19 cellular contexts compared by ENCODE assay signal in the genomic region with DNA sequence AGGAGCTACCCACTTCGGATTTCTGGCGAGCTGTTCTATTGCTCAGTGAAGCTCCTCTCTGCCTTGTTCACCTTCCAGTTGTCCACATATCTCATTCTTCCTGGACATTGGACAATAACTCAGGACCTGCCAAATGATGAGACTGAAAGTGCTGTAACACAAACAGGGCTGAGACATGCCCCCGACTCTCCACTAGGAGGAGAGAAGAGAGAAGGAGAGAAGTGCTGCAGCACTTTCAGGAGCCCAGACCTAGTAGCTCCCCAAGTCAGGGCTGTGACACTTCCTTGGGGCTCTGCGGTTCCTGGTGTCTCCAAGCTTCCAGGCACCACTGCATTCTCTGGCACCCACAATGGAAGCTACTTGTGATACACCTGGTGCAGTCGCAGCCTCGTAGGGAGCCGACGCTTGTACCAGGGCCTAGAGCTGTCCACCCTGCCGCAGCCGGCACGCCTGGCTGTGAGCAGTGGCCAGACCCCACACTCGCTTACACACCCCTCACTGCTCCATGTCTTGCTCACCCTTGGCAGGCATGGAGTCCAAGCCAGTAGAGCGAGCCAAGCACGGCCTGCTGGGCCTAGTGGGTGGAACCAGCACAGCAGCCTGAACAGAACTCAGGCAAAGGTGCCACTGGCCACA.
"Had no signal": no experiment of that assay in that cellular context is flagged by ENCODE, and none has a peak within 500 bp of the region (broad histone marks: within the 10 kb centered on the region; RNA-seq: fewer than 3 reads in every experiment).

No MANE protein-coding gene starts in this region.

- H3K27me3 ChIP-seq: body of pancreas, cardiac muscle cell, testis, vagina had no signal

- H3K4me3 ChIP-seq: body of pancreas, cardiac muscle cell, lower lobe of right lung, testis, vagina had no signal

- H3K4me1 Mint-ChIP-seq: activated naive CD4-positive, alpha-beta T cell treated with anti-CD3 and anti-CD28 coated beads, Interleukin-2, amount 50 U/mL, for 24 hours; naive B cell; stimulated activated naive B cell treated with anti-CD40 and anti-IgM and Interleukin-4, amounts not matched to agents 10 μg/mL and 1 μg/mL and 100 μg/mL, for 72 hours had no signal

- H3K27ac ChIP-seq: body of pancreas, cardiac muscle cell, lower lobe of right lung, testis, vagina had no signal

- H3K4me1 ChIP-seq: body of pancreas, lower lobe of right lung, testis, vagina had no signal

- H3K9me3 ChIP-seq: body of pancreas, lower lobe of right lung, testis, vagina had no signal

- DNase-seq: activated CD4-positive, alpha-beta T cell treated with anti-CD3 and anti-CD28 coated beads, Interleukin-2, amount 50 U/mL, for 1 hour; activated CD8-positive, alpha-beta T cell treated with anti-CD3 and anti-CD28 coated beads, Interleukin-2, amount 10 ng/mL, durations not matched to agents 7 days and 5 days; activated gamma-delta T cell; anterior cingulate cortex; body of pancreas; lower lobe of right lung; naive B cell; small intestine; stimulated activated CD4-positive, alpha-beta T cell treated with anti-CD3 and anti-CD28 coated beads, Interleukin-15, amount 100 ng/mL, for 24 hours; stimulated activated naive B cell treated with anti-CD40 and anti-IgM and Interleukin-4, amounts not matched to agents 10 μg/mL and 1 μg/mL and 100 μg/mL, for 72 hours; testis; trophoblast cell had no signal

- H3K9me3 Mint-ChIP-seq: activated T-helper 1 cell treated with anti-CD3 and anti-CD28 coated beads, Interleukin-12 subunit alpha, Interleukin-12 subunit beta, Interleukin-2, Interleukin-4 antibody, amounts not matched to agents 30 ng/mL and 10 ng/mL and 1 ng/mL, durations not matched to agents 14 hours and 24 hours and 36 hours; stimulated activated naive B cell treated with anti-CD40 and anti-IgM and Interleukin-4, amounts not matched to agents 10 μg/mL and 1 μg/mL and 100 μg/mL, for 72 hours had no signal

- H3K36me3 Mint-ChIP-seq: activated naive CD4-positive, alpha-beta T cell treated with anti-CD3 and anti-CD28 coated beads, Interleukin-2, amount 50 U/mL, for 24 hours; naive B cell; stimulated activated naive B cell treated with anti-CD40 and anti-IgM and Interleukin-4, amounts not matched to agents 10 μg/mL and 1 μg/mL and 100 μg/mL, for 72 hours had no signal

- H3K27me3 Mint-ChIP-seq: activated naive CD4-positive, alpha-beta T cell treated with anti-CD3 and anti-CD28 coated beads, Interleukin-2, amount 50 U/mL, for 24 hours; naive B cell; stimulated activated naive B cell treated with anti-CD40 and anti-IgM and Interleukin-4, amounts not matched to agents 10 μg/mL and 1 μg/mL and 100 μg/mL, for 72 hours had no signal

- H3K36me3 ChIP-seq: cardiac muscle cell, lower lobe of right lung, vagina had no signal

- ATAC-seq: activated CD4-positive, CD25-positive, alpha-beta regulatory T cell treated with anti-CD3 and anti-CD28 coated beads, Interleukin-2, amount 50 U/mL, for 24 hours; activated CD8-positive, alpha-beta T cell treated with anti-CD3 and anti-CD28 coated beads, Interleukin-2, amount 10 ng/mL, durations not matched to agents 7 days and 5 days; body of pancreas; left lobe of liver; sciatic nerve had no signal

- H3K4me3 Mint-ChIP-seq: activated CD8-positive, alpha-beta T cell treated with anti-CD3 and anti-CD28 coated beads, Interleukin-2, amount 10 ng/mL, durations not matched to agents 7 days and 5 days; activated naive CD4-positive, alpha-beta T cell treated with anti-CD3 and anti-CD28 coated beads, Interleukin-2, amount 50 U/mL, for 24 hours; activated T-helper 1 cell treated with anti-CD3 and anti-CD28 coated beads, Interleukin-12 subunit alpha, Interleukin-12 subunit beta, Interleukin-2, Interleukin-4 antibody, amounts not matched to agents 30 ng/mL and 10 ng/mL and 1 ng/mL, durations not matched to agents 14 hours and 24 hours and 36 hours; naive B cell; stimulated activated naive B cell treated with anti-CD40 and anti-IgM and Interleukin-4, amounts not matched to agents 10 μg/mL and 1 μg/mL and 100 μg/mL, for 72 hours had no signal

- H3K27ac Mint-ChIP-seq: activated CD8-positive, alpha-beta T cell treated with anti-CD3 and anti-CD28 coated beads, Interleukin-2, amount 10 ng/mL, durations not matched to agents 7 days and 5 days; activated naive CD4-positive, alpha-beta T cell treated with anti-CD3 and anti-CD28 coated beads, Interleukin-2, amount 50 U/mL, for 24 hours; activated T-helper 1 cell treated with anti-CD3 and anti-CD28 coated beads, Interleukin-12 subunit alpha, Interleukin-12 subunit beta, Interleukin-2, Interleukin-4 antibody, amounts not matched to agents 30 ng/mL and 10 ng/mL and 1 ng/mL, durations not matched to agents 14 hours and 24 hours and 36 hours; naive B cell; stimulated activated naive B cell treated with anti-CD40 and anti-IgM and Interleukin-4, amounts not matched to agents 10 μg/mL and 1 μg/mL and 100 μg/mL, for 72 hours had no signal
